ENCODE assay signal across 8 cellular contexts in the genomic region with DNA sequence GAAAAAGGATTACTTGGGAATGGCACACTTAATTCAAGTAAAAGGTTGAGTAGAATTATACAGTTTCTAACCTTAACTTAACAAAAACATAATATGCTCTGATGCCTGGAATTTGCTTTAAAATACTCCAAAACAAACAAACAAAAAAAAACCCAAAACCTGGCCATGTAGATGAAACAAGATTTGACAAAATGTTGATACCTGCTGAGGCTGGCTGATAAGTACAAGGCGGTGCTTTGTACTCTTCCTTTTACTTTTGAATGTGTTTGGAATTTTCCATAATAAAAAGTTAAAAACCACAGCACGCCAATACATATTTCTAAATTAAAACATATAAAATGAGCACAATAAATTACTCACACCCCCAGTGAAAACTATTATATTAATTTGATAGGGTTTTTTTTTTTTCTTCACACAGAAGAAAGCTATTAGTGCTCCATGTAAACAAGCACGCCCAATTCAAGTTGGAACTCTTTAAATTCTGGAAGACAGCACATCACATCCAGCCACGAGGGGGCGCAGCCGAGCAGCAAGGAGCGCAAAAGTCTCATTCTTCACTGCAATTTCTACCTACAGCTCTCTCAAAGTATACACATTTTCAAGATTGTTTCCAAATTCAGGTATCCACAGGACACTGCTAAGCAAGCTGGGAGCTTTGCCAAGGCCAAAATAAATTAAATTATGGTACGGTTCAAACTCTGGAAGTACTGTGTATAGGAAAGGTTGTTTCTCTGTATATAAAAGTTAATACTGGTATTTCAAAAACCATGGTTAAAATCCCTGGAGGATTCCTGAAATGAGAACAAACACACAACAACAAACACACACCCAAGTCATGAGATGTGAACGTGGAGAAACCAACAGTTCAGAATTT. TPM values are rescaled to one million over a fixed set of nuclear protein-coding genes. Genes with fewer than 3 reads are reported as not detected.
DNase-seq lines count a peak whose midpoint lies in the region; ATAC-seq, FAIRE-seq and TF ChIP-seq lines count a peak whose summit lies in the region.

No MANE protein-coding gene starts in this region.

- peaks cover 74% of the 10 kb centered on the region for H3K4me1 Mint-ChIP-seq in activated CD4-positive, alpha-beta T cell treated with anti-CD3 and anti-CD28 coated beads, Interleukin-2, amount 10 ng/mL, durations not matched to agents 24 days and 14 days

- no peak overlapping the region for H3K27ac Mint-ChIP-seq in activated CD4-positive, alpha-beta T cell treated with anti-CD3 and anti-CD28 coated beads, Interleukin-2, amount 10 ng/mL, durations not matched to agents 24 days and 14 days

- peak; percentile 53 for FAIRE-seq in colon (lab: Jason Lieb, UNC)

- H3K27me3 Mint-ChIP-seq in activated CD4-positive, alpha-beta T cell treated with anti-CD3 and anti-CD28 coated beads, Interleukin-2, amount 10 ng/mL, durations not matched to agents 24 days and 14 days = no peaks in the 10 kb centered on the region

- no peak for ATAC-seq in GM21529 (IDR thresholded peaks at IDR 0.05; ENCODE audit: unreplicated experiment)

- H3K36me3 Mint-ChIP-seq in activated CD4-positive, alpha-beta T cell treated with anti-CD3 and anti-CD28 coated beads, Interleukin-2, amount 10 ng/mL, durations not matched to agents 24 days and 14 days (ENCODE audit: low read depth) = peaks cover 7% of the 10 kb centered on the region

- H3K9me3 Mint-ChIP-seq in activated CD4-positive, alpha-beta T cell treated with anti-CD3 and anti-CD28 coated beads, Interleukin-2, amount 10 ng/mL, durations not matched to agents 24 days and 14 days = no peaks in the 10 kb centered on the region

- no peak overlapping the region for H3K4me3 Mint-ChIP-seq in activated CD4-positive, alpha-beta T cell treated with anti-CD3 and anti-CD28 coated beads, Interleukin-2, amount 10 ng/mL, durations not matched to agents 24 days and 14 days

- peak; percentile 93 for TF ChIP-seq CTCF in GM20000 (IDR thresholded peaks at IDR 0.05; ENCODE audit: extremely low read depth, missing control alignments)

- intact Hi-C loops in activated CD4-positive, alpha-beta T cell treated with anti-CD3 and anti-CD28 coated beads, Interleukin-2, amount 10 ng/mL, durations not matched to agents 24 days and 14 days (cut with micrococcal nuclease) = loop anchor here (1.0 to 5.0 kb wide), 3 partner anchors 59 to 219 kb away; no protein-coding TSS in a partner anchor

- DNase-seq in A172 (ENCODE audit: low spot score) = peak; percentile 71
- DNase-seq in GM20000 (ENCODE audit: low spot score) = peak; percentile 55
- peak; percentile 71 for DNase-seq in NCI-H510A treated with DMSO at 0.1 percent for 48 hours (lab: John Stamatoyannopoulos, UW)
- DNase-seq in activated CD4-positive, alpha-beta T cell treated with anti-CD3 and anti-CD28 coated beads, Interleukin-2, amount 10 ng/mL, durations not matched to agents 24 days and 14 days = peak; percentile 95
- peak; percentile 77 to 78 for DNase-seq in lung microvascular endothelial cell (ENCODE audit: low read depth in 2 of 2)
- peak; percentile 87 for DNase-seq in stimulated activated CD8-positive, alpha-beta memory T cell treated with anti-CD3 and anti-CD28 coated beads, Interleukin-12 subunit alpha, Interleukin-12 subunit beta, amount 100 ng/mL, for 1 hour (ENCODE audit: low read depth)

RNA-seq across cellular contexts. Expression of gene SERTAD2, which starts 7.5 kb away (rescaled TPM):
- 6.4 and 10.3 TPM in 2 replicates for total RNA-seq in A172 (2014; rRNA removed; shearing (Covaris generic))
- 24.6 and 26.7 TPM in 2 replicates for total RNA-seq in activated CD4-positive, alpha-beta T cell treated with anti-CD3 and anti-CD28 coated beads, Interleukin-2, amount 10 ng/mL, durations not matched to agents 24 days and 14 days
- total RNA-seq in lung microvascular endothelial cell = 3.3 and 6.2 TPM in 2 replicates
